18 cellular contexts compared by ENCODE assay signal in genomic region chr4:89800012-89800516, GRCh38. TPM values are rescaled to one million over a fixed set of nuclear protein-coding genes. Genes with fewer than 3 reads are reported as not detected.
DNase-seq lines count a peak whose midpoint lies in the region; ATAC-seq, FAIRE-seq and TF ChIP-seq lines count a peak whose summit lies in the region.
"Had no signal": no experiment of that assay in that cellular context is flagged by ENCODE, and none has a peak within 500 bp of the region (broad histone marks: within the 10 kb centered on the region; RNA-seq: fewer than 3 reads in every experiment).

No MANE protein-coding gene starts in this region.

- DNase-seq in HTR-8/SVneo (ENCODE audit: insufficient read length, low spot score), result peak; percentile 18
- DNase-seq in SJCRH30, result peak in 1 of 2 experiments; percentile 75
- peak; percentile 75 for DNase-seq in epithelial cell of esophagus (ENCODE audit: low read depth)
- DNase-seq in smooth muscle cell (lab: John Stamatoyannopoulos, UW; ENCODE audit: unreplicated experiment), result no peak
- no peak for DNase-seq in anterior cingulate cortex (lab: John Stamatoyannopoulos, UW)
- DNase-seq in GM10266 (ENCODE audit: extremely low spot score), result no peak
- DNase-seq: activated CD4-positive, alpha-beta T cell treated with anti-CD3 and anti-CD28 coated beads, Interleukin-2, amount 10 ng/mL, durations not matched to agents 7 days and 5 days; activated naive CD4-positive, alpha-beta T cell treated with anti-CD3 and anti-CD28 coated beads for 36 hours; DMS153; effector memory CD8-positive, alpha-beta T cell; gastrocnemius medialis; naive thymus-derived CD8-positive, alpha-beta T cell; NCI-H510A treated with DMSO at 0.1 percent for 48 hours; spleen had no signal

- no peaks in the 10 kb centered on the region for H4K20me1 ChIP-seq in smooth muscle cell (ENCODE audit: low read depth)

- no peak overlapping the region for H2AFZ ChIP-seq in smooth muscle cell (ENCODE audit: low read depth)

- no peaks in the 10 kb centered on the region for H3K79me2 ChIP-seq in smooth muscle cell (ENCODE audit: low read depth)

- peak overlapping the region; percentile 54 for H3K27ac ChIP-seq in SJCRH30
- peak overlapping the region; percentile 52 for H3K27ac ChIP-seq in smooth muscle cell (ENCODE audit: low read depth)
- H3K27ac ChIP-seq: BLaER1 treated with 17β-estradiol and CSF1 and Interleukin-3, amounts not matched to agents 10 nM and 100 nM; gastrocnemius medialis; HL-60; spleen had no signal

- H3K4me1 ChIP-seq in SJCRH30 (peaks cover 19% of the 10 kb centered on the region), smooth muscle cell (ENCODE audit: low read depth) (no peaks in the 10 kb centered on the region)
- H3K4me1 ChIP-seq: BLaER1 treated with 17β-estradiol and CSF1 and Interleukin-3, amounts not matched to agents 10 nM and 100 nM; gastrocnemius medialis; spleen had no signal

- peak overlapping the region; percentile 21 for H3K4me3 ChIP-seq in SJCRH30
- no peak overlapping the region for H3K4me3 ChIP-seq in epithelial cell of esophagus (ENCODE audit: low read length)
- no peak overlapping the region for H3K4me3 ChIP-seq in smooth muscle cell
- H3K4me3 ChIP-seq: BLaER1 treated with 17β-estradiol and CSF1 and Interleukin-3, amounts not matched to agents 10 nM and 100 nM; gastrocnemius medialis; spleen had no signal

- TF ChIP-seq CTCF in epithelial cell of esophagus (IDR thresholded peaks at IDR 0.05; ENCODE audit: insufficient read depth, low read depth, low read length, missing control alignments) (no peak), smooth muscle cell (IDR thresholded peaks at IDR 0.05; ENCODE audit: borderline replicate concordance, insufficient read depth, poor library complexity, severe bottlenecking) (no peak), GM10266 (IDR thresholded peaks at IDR 0.05; ENCODE audit: control insufficient read depth, insufficient read depth, low read depth, missing control alignments) (no peak)

- H3K9ac ChIP-seq in smooth muscle cell (ENCODE audit: low read depth), result no peak overlapping the region
- H3K9ac ChIP-seq: BLaER1 treated with 17β-estradiol and CSF1 and Interleukin-3, amounts not matched to agents 10 nM and 100 nM had no signal

- no peaks in the 10 kb centered on the region for H3F3A ChIP-seq in smooth muscle cell (ENCODE audit: low read depth)

- ATAC-seq in GM19467 (IDR thresholded peaks at IDR 0.05; ENCODE audit: unreplicated experiment), result no peak
- ATAC-seq: effector memory CD8-positive, alpha-beta T cell; gastrocnemius medialis; naive thymus-derived CD8-positive, alpha-beta T cell had no signal

- WGBS in smooth muscle cell (ENCODE audit: low lambda C conversion rate), result 68% methylated on average over 3 of the region's 3 CpGs

- FAIRE-seq in HTR-8/SVneo (lab: Jason Lieb, UNC), result no peak

- no peaks in the 10 kb centered on the region for H3K9me3 ChIP-seq in SJCRH30 (replicated peaks)
- H3K9me3 ChIP-seq in smooth muscle cell (replicated peaks; ENCODE audit: low read depth), result no peaks in the 10 kb centered on the region
- H3K9me3 ChIP-seq: BLaER1 treated with 17β-estradiol and CSF1 and Interleukin-3, amounts not matched to agents 10 nM and 100 nM; gastrocnemius medialis; spleen had no signal

- peak overlapping the region; percentile 61 for H3K4me2 ChIP-seq in smooth muscle cell
- H3K4me2 ChIP-seq: BLaER1 treated with 17β-estradiol and CSF1 and Interleukin-3, amounts not matched to agents 10 nM and 100 nM had no signal

- H3K36me3 ChIP-seq in SJCRH30 (no peaks in the 10 kb centered on the region; the same call in 1 of the 2 replicates), smooth muscle cell (ENCODE audit: low read depth) (no peaks in the 10 kb centered on the region)
- H3K36me3 ChIP-seq: gastrocnemius medialis, spleen had no signal

- H3K27me3 ChIP-seq in SJCRH30 (no peaks in the 10 kb centered on the region), smooth muscle cell (ENCODE audit: low read depth) (no peaks in the 10 kb centered on the region)
- H3K27me3 ChIP-seq: BLaER1 treated with 17β-estradiol and CSF1 and Interleukin-3, amounts not matched to agents 10 nM and 100 nM; gastrocnemius medialis; spleen had no signal

RNA-seq across cellular contexts. Expression of gene SNCA, which starts 36.9 kb away (rescaled TPM):
- 39.2 and 46.6 TPM in 2 replicates for total RNA-seq in SJCRH30 (2014; rRNA removed; shearing (Covaris generic))
- 0.13 and 0.22 TPM in 2 replicates for total RNA-seq in smooth muscle cell
- polyA plus RNA-seq in smooth muscle cell, result 1.7 and 3.2 TPM in 2 replicates
- total RNA-seq: naive thymus-derived CD8-positive, alpha-beta T cell; OCI-LY7 had no signal
- polyA plus RNA-seq: naive thymus-derived CD8-positive, alpha-beta T cell had no signal

Comparison
In these comparisons a context has a peak if more than half of its experiments do, and no peak if none do; other contexts are left out.
1. DNase-seq: peak in HTR-8/SVneo (single experiment) and epithelial cell of esophagus (single experiment); none in smooth muscle cell (single experiment), anterior cingulate cortex (0 of 58) and GM10266 (single experiment).
2. RNA of gene SNCA, which starts 36.9 kb away (total RNA-seq): 39.2 to 46.6 TPM in SJCRH30; 0.13 to 0.22 TPM in smooth muscle cell; every median in the first group is over 10 times any median in the second.